ENCODE assay signal across 17 cellular contexts in the genomic region with DNA sequence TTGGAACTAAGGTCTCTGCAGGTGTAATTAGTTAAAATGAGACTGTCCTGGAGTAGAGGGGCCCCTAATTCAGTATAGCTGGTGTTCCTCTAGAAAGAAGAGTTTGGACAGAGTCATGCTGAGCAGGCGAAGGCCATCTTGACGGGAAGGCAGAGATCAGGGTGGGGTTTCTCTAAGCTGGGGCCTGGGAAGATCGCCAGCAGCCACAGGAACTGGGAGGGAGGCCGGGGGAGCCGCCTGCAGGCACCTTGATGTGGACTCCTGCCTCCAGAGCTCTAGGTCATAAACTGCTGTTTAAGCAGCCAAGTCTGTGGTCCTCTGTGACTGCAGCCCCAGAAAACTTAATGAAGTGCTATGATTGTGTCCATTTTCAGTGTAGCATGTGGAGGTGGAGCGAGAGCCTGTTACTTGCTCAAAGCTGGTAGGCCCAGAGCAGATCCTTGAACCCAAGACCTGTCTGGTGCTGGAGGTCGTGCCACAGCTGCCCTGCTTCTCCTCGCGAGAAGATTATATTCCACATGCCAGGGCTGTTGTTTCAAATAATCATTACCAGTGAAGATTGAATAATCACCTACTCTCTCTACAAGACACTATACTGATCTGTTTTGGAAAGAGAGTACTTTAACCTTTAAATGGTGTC.
A peak's percentile ranks its signal among the peaks of the same experiment; 100 is the strongest.
DNase-seq lines count a peak whose midpoint lies in the region; ATAC-seq, FAIRE-seq and TF ChIP-seq lines count a peak whose summit lies in the region.
"Had no signal": no experiment of that assay in that cellular context is flagged by ENCODE, and none has a peak within 500 bp of the region (broad histone marks: within the 10 kb centered on the region; RNA-seq: fewer than 3 reads in every experiment).

No MANE protein-coding gene starts in this region.

- no peaks in the 10 kb centered on the region for H3K36me3 ChIP-seq in astrocyte (ENCODE audit: insufficient read depth, low read length)
- H3K36me3 ChIP-seq: gastroesophageal sphincter, left lung had no signal

- H2AFZ ChIP-seq in astrocyte (ENCODE audit: low read depth, low read length) = no peak overlapping the region

- H3K9ac ChIP-seq in astrocyte (ENCODE audit: low read length) = no peak overlapping the region

- H3K27me3 ChIP-seq in astrocyte (ENCODE audit: insufficient read depth, low read length) = no peaks in the 10 kb centered on the region
- H3K27me3 ChIP-seq: left lung had no signal

- no peaks in the 10 kb centered on the region for H4K20me1 ChIP-seq in astrocyte (ENCODE audit: insufficient read depth, low read length)

- no peaks in the 10 kb centered on the region for H3K27me3 Mint-ChIP-seq in T-helper 2 cell treated with Interferon-gamma antibody and Interleukin-4, amounts not matched to agents 5 μg/mL and 100 μg/mL, for 36 hours (ENCODE audit: low read depth)
- H3K27me3 Mint-ChIP-seq in astrocyte (ENCODE audit: low read depth, unreplicated experiment) = peaks cover 36% of the 10 kb centered on the region
- no peaks in the 10 kb centered on the region for H3K27me3 Mint-ChIP-seq in naive thymus-derived CD8-positive, alpha-beta T cell

- no peak overlapping the region for H3K4me3 ChIP-seq in astrocyte (ENCODE audit: insufficient read depth, low read depth, low read length)
- H3K4me3 ChIP-seq: A549, gastroesophageal sphincter, left lung, smooth muscle cell had no signal

- no peaks in the 10 kb centered on the region for H3K9me3 ChIP-seq in astrocyte (ENCODE audit: insufficient read depth, low read depth, low read length)
- H3K9me3 ChIP-seq: A549, gastroesophageal sphincter, left lung had no signal

- no peaks in the 10 kb centered on the region for H3K79me2 ChIP-seq in astrocyte (ENCODE audit: insufficient read depth, low read length)

- peak; percentile 2 to 35 for ATAC-seq in naive thymus-derived CD8-positive, alpha-beta T cell
- no peak for ATAC-seq in HG02852 (IDR thresholded peaks at IDR 0.05; ENCODE audit: unreplicated experiment)
- ATAC-seq: A549, gastroesophageal sphincter, left lung had no signal

- H3K4me1 ChIP-seq in astrocyte (ENCODE audit: insufficient read depth, low read length) = no peaks in the 10 kb centered on the region
- H3K4me1 ChIP-seq: A549, gastroesophageal sphincter, left lung had no signal

- POLR2A ChIA-PET in naive thymus-derived CD8-positive, alpha-beta T cell (lab: Charles Lee) = no interaction called here

- H3K4me3 Mint-ChIP-seq in T-helper 2 cell treated with Interferon-gamma antibody and Interleukin-4, amounts not matched to agents 5 μg/mL and 100 μg/mL, for 36 hours = peak overlapping the region; percentile 41
- no peak overlapping the region for H3K4me3 Mint-ChIP-seq in astrocyte (ENCODE audit: unreplicated experiment)
- H3K4me3 Mint-ChIP-seq in naive thymus-derived CD8-positive, alpha-beta T cell = peak overlapping the region in 7 of 10 donors; percentile 23 to 60 (median 52)

- peak overlapping the region; percentile 82 for H3K27ac Mint-ChIP-seq in T-helper 2 cell treated with Interferon-gamma antibody and Interleukin-4, amounts not matched to agents 5 μg/mL and 100 μg/mL, for 36 hours
- H3K27ac Mint-ChIP-seq in astrocyte (ENCODE audit: unreplicated experiment) = no peak overlapping the region
- peak overlapping the region; percentile 78 to 92 (median 87) for H3K27ac Mint-ChIP-seq in naive thymus-derived CD8-positive, alpha-beta T cell

- H3K4me2 ChIP-seq in astrocyte (ENCODE audit: low read length) = no peak overlapping the region
- H3K4me2 ChIP-seq: A549, smooth muscle cell had no signal

- peaks cover 16% of the 10 kb centered on the region for H3K4me1 Mint-ChIP-seq in T-helper 2 cell treated with Interferon-gamma antibody and Interleukin-4, amounts not matched to agents 5 μg/mL and 100 μg/mL, for 36 hours (ENCODE audit: low read depth)
- peaks cover 2% of the 10 kb centered on the region for H3K4me1 Mint-ChIP-seq in astrocyte (ENCODE audit: low read depth, unreplicated experiment)
- H3K4me1 Mint-ChIP-seq in naive thymus-derived CD8-positive, alpha-beta T cell = peaks cover 19 to 28% (median 23%) of the 10 kb centered on the region in 4 donors

- no peaks in the 10 kb centered on the region for H3K36me3 Mint-ChIP-seq in T-helper 2 cell treated with Interferon-gamma antibody and Interleukin-4, amounts not matched to agents 5 μg/mL and 100 μg/mL, for 36 hours (ENCODE audit: low read depth)
- no peaks in the 10 kb centered on the region for H3K36me3 Mint-ChIP-seq in astrocyte (ENCODE audit: low read depth, unreplicated experiment)
- H3K36me3 Mint-ChIP-seq in naive thymus-derived CD8-positive, alpha-beta T cell = no peaks in the 10 kb centered on the region

- no peak for DNase-seq in T-helper 2 cell treated with Interferon-gamma antibody and Interleukin-4, amounts not matched to agents 5 μg/mL and 100 μg/mL, for 36 hours (ENCODE audit: low spot score)
- no peak for DNase-seq in T-helper 2 cell
- peak; percentile 37 to 44 for DNase-seq in Kasumi-1 (lab: John Stamatoyannopoulos, UW)
- DNase-seq in astrocyte (ENCODE audit: low read depth) = peak; percentile 1
- DNase-seq in naive thymus-derived CD8-positive, alpha-beta T cell = no peak
- no peak for DNase-seq in SW 1271 (lab: John Stamatoyannopoulos, UW)
- no peak for DNase-seq in stimulated activated CD4-positive, alpha-beta T cell treated with anti-CD3 and anti-CD28 coated beads, Interleukin-2, amount 100 ng/mL, for 48 hours
- DNase-seq: DMS 273 treated with DMSO at 0.1 percent for 48 hours, NCI-H510A treated with DMSO at 0.1 percent for 48 hours, SIG-M5 had no signal

- no peaks in the 10 kb centered on the region for H3K9me3 Mint-ChIP-seq in T-helper 2 cell treated with Interferon-gamma antibody and Interleukin-4, amounts not matched to agents 5 μg/mL and 100 μg/mL, for 36 hours
- no peaks in the 10 kb centered on the region for H3K9me3 Mint-ChIP-seq in astrocyte (ENCODE audit: unreplicated experiment)
- H3K9me3 Mint-ChIP-seq in naive thymus-derived CD8-positive, alpha-beta T cell = no peaks in the 10 kb centered on the region

- TF ChIP-seq CTCF in astrocyte (IDR thresholded peaks at IDR 0.05; ENCODE audit: insufficient read depth, low read depth, low read length) = no peak

- H3K27ac ChIP-seq in astrocyte (ENCODE audit: low read depth, low read length) = no peak overlapping the region
- H3K27ac ChIP-seq: A549, left lung had no signal

- no peak for FAIRE-seq in astrocyte (lab: Jason Lieb, UNC)
- FAIRE-seq: A549, GM12891, H1 had no signal

Comparison
In these comparisons a context has a peak if more than half of its experiments do, and no peak if none do; other contexts are left out.
1. DNase-seq: peak in Kasumi-1 (2 of 2) and astrocyte (single experiment); none in T-helper 2 cell treated with Interferon-gamma antibody and Interleukin-4, amounts not matched to agents 5 μg/mL and 100 μg/mL, for 36 hours (single experiment), T-helper 2 cell (0 of 5), naive thymus-derived CD8-positive, alpha-beta T cell (0 of 10), SW 1271 (0 of 2) and stimulated activated CD4-positive, alpha-beta T cell treated with anti-CD3 and anti-CD28 coated beads, Interleukin-2, amount 100 ng/mL, for 48 hours (0 of 2).